1 cellular context compared by ENCODE assay signal in genomic region chr11:67420646-67421420, GRCh38.
TF ChIP-seq lines count a peak whose summit lies in the region.

No MANE protein-coding gene starts in this region.

TF ChIP-seq in WTC11, 78 proteins besides CTCF, POLR2A, EP300 and RAD21 (continued from another document):
- TF ChIP-seq, protein P1, sequence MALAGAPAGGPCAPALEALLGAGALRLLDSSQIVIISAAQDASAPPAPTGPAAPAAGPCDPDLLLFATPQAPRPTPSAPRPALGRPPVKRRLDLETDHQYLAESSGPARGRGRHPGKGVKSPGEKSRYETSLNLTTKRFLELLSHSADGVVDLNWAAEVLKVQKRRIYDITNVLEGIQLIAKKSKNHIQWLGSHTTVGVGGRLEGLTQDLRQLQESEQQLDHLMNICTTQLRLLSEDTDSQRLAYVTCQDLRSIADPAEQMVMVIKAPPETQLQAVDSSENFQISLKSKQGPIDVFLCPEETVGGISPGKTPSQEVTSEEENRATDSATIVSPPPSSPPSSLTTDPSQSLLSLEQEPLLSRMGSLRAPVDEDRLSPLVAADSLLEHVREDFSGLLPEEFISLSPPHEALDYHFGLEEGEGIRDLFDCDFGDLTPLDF (CRISPR knock-in tag; IDR thresholded peaks at IDR 0.05), result no peak
- TF ChIP-seq NFE2L1 (CRISPR knock-in tag; IDR thresholded peaks at IDR 0.05) (no peak), ZBTB21 (CRISPR knock-in tag; IDR thresholded peaks at IDR 0.05; ENCODE audit: borderline replicate concordance) (no peak), ZNF416 (CRISPR knock-in tag; IDR thresholded peaks at IDR 0.05) (no peak), FOXP1 (CRISPR knock-in tag; IDR thresholded peaks at IDR 0.05; ENCODE audit: borderline replicate concordance) (no peak), ERG (CRISPR knock-in tag; IDR thresholded peaks at IDR 0.05) (no peak), ZMAT4 (CRISPR knock-in tag; IDR thresholded peaks at IDR 0.05) (no peak), TP53 (CRISPR knock-in tag; IDR thresholded peaks at IDR 0.05) (no peak; the same call in 1 of the 2 replicates), ZNF317 (CRISPR knock-in tag; IDR thresholded peaks at IDR 0.05; ENCODE audit: borderline replicate concordance, low read depth) (no peak), KAT7 (CRISPR knock-in tag; IDR thresholded peaks at IDR 0.05; ENCODE audit: borderline replicate concordance) (no peak), TCF7 (CRISPR knock-in tag; IDR thresholded peaks at IDR 0.05; ENCODE audit: low read depth) (no peak; the same call in 1 of the 2 replicates), SMAD3 (CRISPR knock-in tag; IDR thresholded peaks at IDR 0.05; ENCODE audit: borderline replicate concordance) (0 out of 2 replicates have a peak, but pooled peaks have one; percentile 45), ZNF281 (CRISPR knock-in tag; IDR thresholded peaks at IDR 0.05) (no peak), JAZF1 (CRISPR knock-in tag; IDR thresholded peaks at IDR 0.05) (no peak), NFATC4 (CRISPR knock-in tag; IDR thresholded peaks at IDR 0.05) (no peak), GTF2I (CRISPR knock-in tag; conservative IDR thresholded peaks at IDR 0.05) (no peak), E2F4 (CRISPR knock-in tag; IDR thresholded peaks at IDR 0.05; ENCODE audit: borderline replicate concordance, low read depth) (no peak)
- TF ChIP-seq, protein P2, sequence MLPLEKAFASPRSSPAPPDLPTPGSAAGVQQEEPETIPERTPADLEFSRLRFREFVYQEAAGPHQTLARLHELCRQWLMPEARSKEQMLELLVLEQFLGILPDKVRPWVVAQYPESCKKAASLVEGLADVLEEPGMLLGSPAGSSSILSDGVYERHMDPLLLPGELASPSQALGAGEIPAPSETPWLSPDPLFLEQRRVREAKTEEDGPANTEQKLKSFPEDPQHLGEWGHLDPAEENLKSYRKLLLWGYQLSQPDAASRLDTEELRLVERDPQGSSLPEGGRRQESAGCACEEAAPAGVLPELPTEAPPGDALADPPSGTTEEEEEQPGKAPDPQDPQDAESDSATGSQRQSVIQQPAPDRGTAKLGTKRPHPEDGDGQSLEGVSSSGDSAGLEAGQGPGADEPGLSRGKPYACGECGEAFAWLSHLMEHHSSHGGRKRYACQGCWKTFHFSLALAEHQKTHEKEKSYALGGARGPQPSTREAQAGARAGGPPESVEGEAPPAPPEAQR (CRISPR knock-in tag; IDR thresholded peaks at IDR 0.05), result no peak
- TF ChIP-seq, protein P3, sequence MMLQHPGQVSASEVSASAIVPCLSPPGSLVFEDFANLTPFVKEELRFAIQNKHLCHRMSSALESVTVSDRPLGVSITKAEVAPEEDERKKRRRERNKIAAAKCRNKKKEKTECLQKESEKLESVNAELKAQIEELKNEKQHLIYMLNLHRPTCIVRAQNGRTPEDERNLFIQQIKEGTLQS (CRISPR knock-in tag; conservative IDR thresholded peaks at IDR 0.05), result no peak
- TF ChIP-seq, protein P4, sequence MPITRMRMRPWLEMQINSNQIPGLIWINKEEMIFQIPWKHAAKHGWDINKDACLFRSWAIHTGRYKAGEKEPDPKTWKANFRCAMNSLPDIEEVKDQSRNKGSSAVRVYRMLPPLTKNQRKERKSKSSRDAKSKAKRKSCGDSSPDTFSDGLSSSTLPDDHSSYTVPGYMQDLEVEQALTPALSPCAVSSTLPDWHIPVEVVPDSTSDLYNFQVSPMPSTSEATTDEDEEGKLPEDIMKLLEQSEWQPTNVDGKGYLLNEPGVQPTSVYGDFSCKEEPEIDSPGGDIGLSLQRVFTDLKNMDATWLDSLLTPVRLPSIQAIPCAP (CRISPR knock-in tag; IDR thresholded peaks at IDR 0.05), result no peak
- TF ChIP-seq, protein P5, sequence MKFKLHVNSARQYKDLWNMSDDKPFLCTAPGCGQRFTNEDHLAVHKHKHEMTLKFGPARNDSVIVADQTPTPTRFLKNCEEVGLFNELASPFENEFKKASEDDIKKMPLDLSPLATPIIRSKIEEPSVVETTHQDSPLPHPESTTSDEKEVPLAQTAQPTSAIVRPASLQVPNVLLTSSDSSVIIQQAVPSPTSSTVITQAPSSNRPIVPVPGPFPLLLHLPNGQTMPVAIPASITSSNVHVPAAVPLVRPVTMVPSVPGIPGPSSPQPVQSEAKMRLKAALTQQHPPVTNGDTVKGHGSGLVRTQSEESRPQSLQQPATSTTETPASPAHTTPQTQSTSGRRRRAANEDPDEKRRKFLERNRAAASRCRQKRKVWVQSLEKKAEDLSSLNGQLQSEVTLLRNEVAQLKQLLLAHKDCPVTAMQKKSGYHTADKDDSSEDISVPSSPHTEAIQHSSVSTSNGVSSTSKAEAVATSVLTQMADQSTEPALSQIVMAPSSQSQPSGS (CRISPR knock-in tag; IDR thresholded peaks at IDR 0.05; ENCODE audit: borderline replicate concordance, low read depth), result no peak
- TF ChIP-seq, protein P6, sequence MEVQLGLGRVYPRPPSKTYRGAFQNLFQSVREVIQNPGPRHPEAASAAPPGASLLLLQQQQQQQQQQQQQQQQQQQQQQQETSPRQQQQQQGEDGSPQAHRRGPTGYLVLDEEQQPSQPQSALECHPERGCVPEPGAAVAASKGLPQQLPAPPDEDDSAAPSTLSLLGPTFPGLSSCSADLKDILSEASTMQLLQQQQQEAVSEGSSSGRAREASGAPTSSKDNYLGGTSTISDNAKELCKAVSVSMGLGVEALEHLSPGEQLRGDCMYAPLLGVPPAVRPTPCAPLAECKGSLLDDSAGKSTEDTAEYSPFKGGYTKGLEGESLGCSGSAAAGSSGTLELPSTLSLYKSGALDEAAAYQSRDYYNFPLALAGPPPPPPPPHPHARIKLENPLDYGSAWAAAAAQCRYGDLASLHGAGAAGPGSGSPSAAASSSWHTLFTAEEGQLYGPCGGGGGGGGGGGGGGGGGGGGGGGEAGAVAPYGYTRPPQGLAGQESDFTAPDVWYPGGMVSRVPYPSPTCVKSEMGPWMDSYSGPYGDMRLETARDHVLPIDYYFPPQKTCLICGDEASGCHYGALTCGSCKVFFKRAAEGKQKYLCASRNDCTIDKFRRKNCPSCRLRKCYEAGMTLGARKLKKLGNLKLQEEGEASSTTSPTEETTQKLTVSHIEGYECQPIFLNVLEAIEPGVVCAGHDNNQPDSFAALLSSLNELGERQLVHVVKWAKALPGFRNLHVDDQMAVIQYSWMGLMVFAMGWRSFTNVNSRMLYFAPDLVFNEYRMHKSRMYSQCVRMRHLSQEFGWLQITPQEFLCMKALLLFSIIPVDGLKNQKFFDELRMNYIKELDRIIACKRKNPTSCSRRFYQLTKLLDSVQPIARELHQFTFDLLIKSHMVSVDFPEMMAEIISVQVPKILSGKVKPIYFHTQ (CRISPR knock-in tag; IDR thresholded peaks at IDR 0.05), result no peak
- TF ChIP-seq, protein P7, sequence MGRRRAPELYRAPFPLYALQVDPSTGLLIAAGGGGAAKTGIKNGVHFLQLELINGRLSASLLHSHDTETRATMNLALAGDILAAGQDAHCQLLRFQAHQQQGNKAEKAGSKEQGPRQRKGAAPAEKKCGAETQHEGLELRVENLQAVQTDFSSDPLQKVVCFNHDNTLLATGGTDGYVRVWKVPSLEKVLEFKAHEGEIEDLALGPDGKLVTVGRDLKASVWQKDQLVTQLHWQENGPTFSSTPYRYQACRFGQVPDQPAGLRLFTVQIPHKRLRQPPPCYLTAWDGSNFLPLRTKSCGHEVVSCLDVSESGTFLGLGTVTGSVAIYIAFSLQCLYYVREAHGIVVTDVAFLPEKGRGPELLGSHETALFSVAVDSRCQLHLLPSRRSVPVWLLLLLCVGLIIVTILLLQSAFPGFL (CRISPR knock-in tag; IDR thresholded peaks at IDR 0.05; ENCODE audit: borderline replicate concordance), result no peak
- TF ChIP-seq, protein P8, sequence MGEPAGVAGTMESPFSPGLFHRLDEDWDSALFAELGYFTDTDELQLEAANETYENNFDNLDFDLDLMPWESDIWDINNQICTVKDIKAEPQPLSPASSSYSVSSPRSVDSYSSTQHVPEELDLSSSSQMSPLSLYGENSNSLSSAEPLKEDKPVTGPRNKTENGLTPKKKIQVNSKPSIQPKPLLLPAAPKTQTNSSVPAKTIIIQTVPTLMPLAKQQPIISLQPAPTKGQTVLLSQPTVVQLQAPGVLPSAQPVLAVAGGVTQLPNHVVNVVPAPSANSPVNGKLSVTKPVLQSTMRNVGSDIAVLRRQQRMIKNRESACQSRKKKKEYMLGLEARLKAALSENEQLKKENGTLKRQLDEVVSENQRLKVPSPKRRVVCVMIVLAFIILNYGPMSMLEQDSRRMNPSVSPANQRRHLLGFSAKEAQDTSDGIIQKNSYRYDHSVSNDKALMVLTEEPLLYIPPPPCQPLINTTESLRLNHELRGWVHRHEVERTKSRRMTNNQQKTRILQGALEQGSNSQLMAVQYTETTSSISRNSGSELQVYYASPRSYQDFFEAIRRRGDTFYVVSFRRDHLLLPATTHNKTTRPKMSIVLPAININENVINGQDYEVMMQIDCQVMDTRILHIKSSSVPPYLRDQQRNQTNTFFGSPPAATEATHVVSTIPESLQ (CRISPR knock-in tag; IDR thresholded peaks at IDR 0.05), result no peak
- TF ChIP-seq, protein P9, sequence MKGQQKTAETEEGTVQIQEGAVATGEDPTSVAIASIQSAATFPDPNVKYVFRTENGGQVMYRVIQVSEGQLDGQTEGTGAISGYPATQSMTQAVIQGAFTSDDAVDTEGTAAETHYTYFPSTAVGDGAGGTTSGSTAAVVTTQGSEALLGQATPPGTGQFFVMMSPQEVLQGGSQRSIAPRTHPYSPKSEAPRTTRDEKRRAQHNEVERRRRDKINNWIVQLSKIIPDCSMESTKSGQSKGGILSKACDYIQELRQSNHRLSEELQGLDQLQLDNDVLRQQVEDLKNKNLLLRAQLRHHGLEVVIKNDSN (CRISPR knock-in tag; IDR thresholded peaks at IDR 0.05), result no peak
